In genomic region chr2:19352946-19353720, GRCh38 we compare ENCODE assay signal across 32 cellular contexts. TPM values are rescaled to one million over a fixed set of nuclear protein-coding genes. Genes with fewer than 3 reads are reported as not detected.
DNase-seq lines count a peak whose midpoint lies in the region; ATAC-seq and TF ChIP-seq lines count a peak whose summit lies in the region.
"Had no signal": no experiment of that assay in that cellular context is flagged by ENCODE, and none has a peak within 500 bp of the region (broad histone marks: within the 10 kb centered on the region; RNA-seq: fewer than 3 reads in every experiment).

No MANE protein-coding gene starts in this region.

- H2BK12ac ChIP-seq in neuronal stem cell (ENCODE audit: low read length), result no peak overlapping the region

- H3K9me3 Mint-ChIP-seq in GM23338, result peaks cover 4% of the 10 kb centered on the region
- H3K9me3 Mint-ChIP-seq: activated naive CD8-positive, alpha-beta T cell treated with anti-CD3 and anti-CD28 coated beads, Interleukin-2, amount 50 U/mL, for 24 hours had no signal

- H3K4me3 Mint-ChIP-seq in GM23338, result peak overlapping the region; percentile 65

- intact Hi-C loops in head of caudate nucleus (cut with DNase I), result loop anchor here (10.0 kb wide), 1 partner anchor 368 kb away; no protein-coding TSS in a partner anchor

- no peak overlapping the region for H2BK5ac ChIP-seq in neuronal stem cell (ENCODE audit: low read length)

- no peak overlapping the region for H3K27ac Mint-ChIP-seq in GM23338
- H3K27ac Mint-ChIP-seq: activated naive CD8-positive, alpha-beta T cell treated with anti-CD3 and anti-CD28 coated beads, Interleukin-2, amount 50 U/mL, for 24 hours had no signal

- no peak overlapping the region for H4K91ac ChIP-seq in neuronal stem cell (ENCODE audit: low read depth, low read length, poor library complexity)

- no peak overlapping the region for H2BK120ac ChIP-seq in neuronal stem cell (ENCODE audit: low read depth, low read length)

- H3K23ac ChIP-seq in neuronal stem cell (ENCODE audit: low read depth, low read length, poor library complexity), result peak overlapping the region; percentile 86

- H3K9me3 ChIP-seq in gastroesophageal sphincter (no peaks in the 10 kb centered on the region), neuronal stem cell (replicated peaks in 1 of 2; ENCODE audit: control insufficient read depth in 2 of 2, insufficient read depth in 1 of 2, low read depth in 1 of 2, low read length in 2 of 2) (peaks cover 4% of the 10 kb centered on the region in 2 donors)
- H3K9me3 ChIP-seq: heart left ventricle, testis had no signal

- ATAC-seq in GM23338 (no peak), gastroesophageal sphincter (no peak), GM19395 (IDR thresholded peaks at IDR 0.05; ENCODE audit: unreplicated experiment) (no peak)
- ATAC-seq: activated CD4-positive, CD25-positive, alpha-beta regulatory T cell treated with anti-CD3 and anti-CD28 coated beads, Interleukin-2, amount 50 U/mL, for 24 hours; activated naive CD8-positive, alpha-beta T cell treated with anti-CD3 and anti-CD28 coated beads, Interleukin-2, amount 50 U/mL, for 24 hours; HCT116; heart left ventricle; left lobe of liver; right cardiac atrium had no signal

- in situ Hi-C loops in astrocyte of the spinal cord (cut with HindIII; ENCODE audit: low sequenced_read_pairs), result loop anchor here (25.0 kb wide), 1 partner anchor 841 kb away; no protein-coding TSS in a partner anchor

- H3K4me2 ChIP-seq in GM23338 (peak overlapping the region; percentile 84), neuronal stem cell (ENCODE audit: insufficient read depth, low read length, poor library complexity, severe bottlenecking) (no peak overlapping the region)

- peaks cover 47% of the 10 kb centered on the region for H3K4me1 Mint-ChIP-seq in GM23338

- no peak overlapping the region for H3K9ac ChIP-seq in neuronal stem cell (ENCODE audit: low read depth, low read length, poor library complexity)
- H3K9ac ChIP-seq: BLaER1 treated with 17β-estradiol and CSF1 and Interleukin-3, amounts not matched to agents 10 nM and 100 nM; parathyroid adenoma had no signal

- no peak for TF ChIP-seq EP300 in gastroesophageal sphincter (IDR thresholded peaks at IDR 0.05)

- no peaks in the 10 kb centered on the region for H3K79me1 ChIP-seq in neuronal stem cell (ENCODE audit: low read depth, low read length)

- H4K8ac ChIP-seq in neuronal stem cell (ENCODE audit: low read depth, low read length), result no peak overlapping the region

- H3K4me3 ChIP-seq in GM23338 (peak overlapping the region; percentile 60), astrocyte of the spinal cord (ENCODE audit: low read depth, low read length) (no peak overlapping the region), gastroesophageal sphincter (peak overlapping the region in 1 of 2 donors; percentile 92), neuronal stem cell (ENCODE audit: low read length in 2 of 2) (no peak overlapping the region)
- H3K4me3 ChIP-seq: heart left ventricle, SK-N-MC, testis had no signal

- TF ChIP-seq POLR2A in gastroesophageal sphincter (IDR thresholded peaks at IDR 0.05), result no peak

- TF ChIP-seq CTCF in GM23338 (conservative IDR thresholded peaks at IDR 0.05; ENCODE audit: low read depth in 2 of 2) (peak; percentile 25 to 31; a peak in 2 of 4 replicates), astrocyte of the spinal cord (IDR thresholded peaks at IDR 0.05; ENCODE audit: low read depth, low read length) (peak; percentile 17), gastroesophageal sphincter (IDR thresholded peaks at IDR 0.05) (peak in 1 of 4 experiments; percentile 16)

- peaks cover 9% of the 10 kb centered on the region; the same call in 1 of the 2 replicates for H3F3A ChIP-seq in GM23338 (replicated peaks; ENCODE audit: low read depth)

- no peaks in the 10 kb centered on the region for H3K79me2 ChIP-seq in GM23338 (replicated peaks; ENCODE audit: insufficient read depth)
- H3K79me2 ChIP-seq: parathyroid adenoma had no signal

- H3K27me3 Mint-ChIP-seq in GM23338 (ENCODE audit: insufficient read depth, low read depth, poor library complexity), result peaks cover 98% of the 10 kb centered on the region

- peak overlapping the region; percentile 67 for H3K18ac ChIP-seq in neuronal stem cell (ENCODE audit: low read length)

- 27% methylated on average over 6 of the region's 40 CpGs; no CpG with 5 or more reads in 1 of the 2 donors for WGBS in gastroesophageal sphincter (ENCODE audit: low coverage in 1 of 2), 2 donors
- no CpG with 5 or more reads among the region's 40 CpGs for WGBS in neuronal stem cell (ENCODE audit: extremely low coverage in 2 of 2, insufficient read length in 2 of 2, insufficient replicate concordance in 1 of 2), 2 donors

- no peak overlapping the region for H2AFZ ChIP-seq in GM23338
- H2AFZ ChIP-seq in neuronal stem cell (ENCODE audit: low read length), result no peak overlapping the region
- H2AFZ ChIP-seq: parathyroid adenoma had no signal

- H3K14ac ChIP-seq in neuronal stem cell (ENCODE audit: low read length), result no peak overlapping the region

- H3K27me3 ChIP-seq in GM23338 (ENCODE audit: insufficient read depth) (peaks cover 99% of the 10 kb centered on the region), gastroesophageal sphincter (peaks cover 47% of the 10 kb centered on the region), neuronal stem cell (ENCODE audit: control insufficient read depth in 3 of 3, insufficient read depth in 3 of 3, low read depth in 1 of 3, low read length in 3 of 3) (peaks cover 61 to 98% (median 88%) of the 10 kb centered on the region in 3 experiments)
- H3K27me3 ChIP-seq: testis had no signal

- H4K20me1 ChIP-seq in GM23338 (replicated peaks; ENCODE audit: insufficient read depth), result peaks cover 25% of the 10 kb centered on the region

- H2BK15ac ChIP-seq in neuronal stem cell (ENCODE audit: low read length), result no peak overlapping the region

- no peaks in the 10 kb centered on the region; the same call in 1 of the 2 replicates for H3K36me3 ChIP-seq in GM23338 (ENCODE audit: insufficient read depth)
- peaks cover 0 to 32% of the 10 kb centered on the region in 2 donors for H3K36me3 ChIP-seq in gastroesophageal sphincter
- H3K36me3 ChIP-seq in neuronal stem cell (replicated peaks in 1 of 2; ENCODE audit: control insufficient read depth in 2 of 2, insufficient read depth in 2 of 2, low read length in 2 of 2), result no peaks in the 10 kb centered on the region
- H3K36me3 ChIP-seq: BLaER1 treated with 17β-estradiol and CSF1 and Interleukin-3, amounts not matched to agents 10 nM and 100 nM had no signal

- no peak overlapping the region for H3K27ac ChIP-seq in GM23338 (ENCODE audit: low read depth)
- H3K27ac ChIP-seq in gastroesophageal sphincter, result peak overlapping the region in 3 of 4 donors; percentile 89 to 97 (median 93)
- H3K27ac ChIP-seq in neuronal stem cell (replicated peaks; ENCODE audit: low read length), result no peak overlapping the region
- H3K27ac ChIP-seq: BLaER1 treated with 17β-estradiol and CSF1 and Interleukin-3, amounts not matched to agents 10 nM and 100 nM; parathyroid adenoma; SK-N-MC; testis had no signal

- H3K9me2 ChIP-seq in GM23338 (ENCODE audit: insufficient read depth), result no peaks in the 10 kb centered on the region

- DNase-seq in GM23338 (ENCODE audit: low spot score) (peak; percentile 75), astrocyte of the spinal cord (ENCODE audit: low read depth, low spot score) (no peak), neuronal stem cell (ENCODE audit: low spot score) (no peak), head of caudate nucleus (no peak), SW480 (ENCODE audit: low spot score) (no peak), NCI-H2227 (lab: John Stamatoyannopoulos, UW; ENCODE audit: unreplicated experiment) (no peak)
- DNase-seq: ACHN; activated gamma-delta T cell; activated naive CD8-positive, alpha-beta T cell treated with anti-CD3 and anti-CD28 coated beads, Interleukin-2, amount 50 U/mL, for 24 hours; cortex of kidney; DND-41; heart left ventricle; KG1; MM.1S; naive B cell; NCI-H1417; NCI-H2081; NCI-H82; stimulated activated CD4-positive, alpha-beta T cell treated with anti-CD3 and anti-CD28 coated beads, Interleukin-12 subunit alpha, Interleukin-12 subunit beta, amount 100 ng/mL, for 4 hours; stimulated activated CD4-positive, alpha-beta T cell treated with anti-CD3 and anti-CD28 coated beads, Interleukin-4, amount 100 ng/mL, for 4 hours; T1000; testis had no signal

- H2AK5ac ChIP-seq in neuronal stem cell (ENCODE audit: low read depth, low read length), result peak overlapping the region; percentile 56

- H3K4me1 ChIP-seq in GM23338 (ENCODE audit: insufficient read depth) (peaks cover 58% of the 10 kb centered on the region), gastroesophageal sphincter (peaks cover 0 to 95% (median 21%) of the 10 kb centered on the region in 3 donors), neuronal stem cell (ENCODE audit: control insufficient read depth in 2 of 2, insufficient read depth in 1 of 2, low read depth in 1 of 2, low read length in 2 of 2) (peaks cover 8 to 16% of the 10 kb centered on the region in 2 donors)

- H3K4ac ChIP-seq in neuronal stem cell (ENCODE audit: low read length), result no peak overlapping the region

- H3K36me3 Mint-ChIP-seq in GM23338 (ENCODE audit: low read depth), result no peaks in the 10 kb centered on the region; the same call in 2 of the 3 replicates

TF ChIP-seq in GM23338, 12 proteins besides CTCF, POLR2A, EP300 and RAD21:
- TF ChIP-seq EZH2 (IDR thresholded peaks at IDR 0.05; ENCODE audit: low read depth, unreplicated experiment), result peak; percentile 88
- TF ChIP-seq, protein P1, sequence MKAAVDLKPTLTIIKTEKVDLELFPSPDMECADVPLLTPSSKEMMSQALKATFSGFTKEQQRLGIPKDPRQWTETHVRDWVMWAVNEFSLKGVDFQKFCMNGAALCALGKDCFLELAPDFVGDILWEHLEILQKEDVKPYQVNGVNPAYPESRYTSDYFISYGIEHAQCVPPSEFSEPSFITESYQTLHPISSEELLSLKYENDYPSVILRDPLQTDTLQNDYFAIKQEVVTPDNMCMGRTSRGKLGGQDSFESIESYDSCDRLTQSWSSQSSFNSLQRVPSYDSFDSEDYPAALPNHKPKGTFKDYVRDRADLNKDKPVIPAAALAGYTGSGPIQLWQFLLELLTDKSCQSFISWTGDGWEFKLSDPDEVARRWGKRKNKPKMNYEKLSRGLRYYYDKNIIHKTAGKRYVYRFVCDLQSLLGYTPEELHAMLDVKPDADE (IDR thresholded peaks at IDR 0.05), result no peak
- TF ChIP-seq JUNB (IDR thresholded peaks at IDR 0.05; ENCODE audit: unreplicated experiment), result no peak
- TF ChIP-seq EZH2phosphoT487 (IDR thresholded peaks at IDR 0.05; ENCODE audit: unreplicated experiment), result peak; percentile 59
- TF ChIP-seq POLR2AphosphoS5 (IDR thresholded peaks at IDR 0.05; ENCODE audit: low read depth), result no peak
- no peak for TF ChIP-seq ZNF114 (CRISPR knock-in tag; IDR thresholded peaks at IDR 0.05)

RNA-seq across cellular contexts. Expression of gene OSR1, which starts 5.3 kb away (rescaled TPM):
- 0.24 TPM in 1 of 2 replicates, not detected in the other for total RNA-seq in GM23338 (2014; rRNA removed; shearing (Covaris generic))
- 0.23 TPM in 1 of 2 replicates, not detected in the other for polyA plus RNA-seq in GM23338 (2016; fragmentation: Nextera tagmentation; extraction: Ambion mirVana)
- 10 to 100 TPM; 30.7 to 75.0 (median 50.7) TPM for total RNA-seq in gastroesophageal sphincter
- polyA plus RNA-seq in neuronal stem cell (2013, experiment 1 of 2), result 0.03 TPM
- 0.04 TPM for polyA plus RNA-seq in neuronal stem cell (2013, experiment 2 of 2)
- total RNA-seq: HT1080 had no signal

Comparison
In these comparisons a context has a peak if more than half of its experiments do, and no peak if none do; other contexts are left out.
1. H3K27ac ChIP-seq: peak in gastroesophageal sphincter (3 of 4); none in GM23338 (single experiment) and neuronal stem cell (single experiment).
2. RNA of gene OSR1, which starts 5.3 kb away (total RNA-seq): 30.7 to 75.0 TPM in gastroesophageal sphincter; 0.24 TPM in GM23338; every median in the first group is over 10 times any median in the second.